Comparison of ENCODE assay signal across 7 cellular contexts in genomic region chr9:108789742-108790141, GRCh38.
"Had no signal": no experiment of that assay in that cellular context is flagged by ENCODE, and none has a peak within 500 bp of the region (broad histone marks: within the 10 kb centered on the region; RNA-seq: fewer than 3 reads in every experiment).

No MANE protein-coding gene starts in this region.

- H3K9ac ChIP-seq: KMS-11 had no signal

- H3K27ac ChIP-seq: HL-60, KMS-11 had no signal

- ATAC-seq: HepG2, K562 had no signal

- DNase-seq: IMR-90, KBM-7, KG1 had no signal

- H3K4me3 ChIP-seq: K562 had no signal
